In the genomic region with DNA sequence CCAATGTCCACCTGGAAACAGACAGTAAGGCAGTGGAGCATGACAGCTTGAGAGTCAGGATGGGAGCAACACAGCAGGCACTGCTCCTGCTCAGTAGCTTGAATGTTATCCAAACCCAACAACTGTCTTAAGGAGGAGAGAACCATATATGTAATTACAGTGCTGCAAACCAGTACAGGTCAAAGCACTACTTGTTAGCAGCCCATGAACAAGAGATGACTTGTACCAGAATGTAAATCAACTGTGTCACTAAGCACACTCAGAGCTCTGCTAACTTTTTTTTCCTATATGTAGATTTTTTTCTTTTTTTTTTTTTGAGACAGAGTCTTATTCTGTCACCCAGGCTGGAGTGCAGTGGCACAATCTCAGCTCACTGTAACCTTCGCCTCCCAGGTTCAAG, we compare ENCODE assay signal across 22 cellular contexts.
"Had no signal": no experiment of that assay in that cellular context is flagged by ENCODE, and none has a peak within 500 bp of the region (broad histone marks: within the 10 kb centered on the region; RNA-seq: fewer than 3 reads in every experiment).

No MANE protein-coding gene starts in this region.

- H3K27me3 ChIP-seq: gastrocnemius medialis, neutrophil, right atrium auricular region, stomach, thyroid gland, vagina had no signal

- H3K27ac ChIP-seq: coronary artery, gastrocnemius medialis, lower lobe of right lung, neutrophil, parathyroid adenoma, right atrium auricular region, stomach, thyroid gland, vagina had no signal

- H3K4me3 ChIP-seq: coronary artery, gastrocnemius medialis, lower lobe of right lung, right atrium auricular region, smooth muscle cell, stomach, thyroid gland, vagina had no signal

- DNase-seq: effector memory CD4-positive, alpha-beta T cell; gastrocnemius medialis; head of caudate nucleus; left colon; left ventricle myocardium superior; lower lobe of right lung; natural killer cell; stimulated activated CD4-positive, alpha-beta T cell treated with anti-CD3 and anti-CD28 coated beads, Interleukin-12 subunit alpha, Interleukin-12 subunit beta, amount 100 ng/mL, for 4 hours; stimulated activated CD4-positive, alpha-beta T cell treated with anti-CD3 and anti-CD28 coated beads, Interleukin-1b, Interleukin-23, amount 100 ng/mL, for 48 hours; stimulated activated CD4-positive, alpha-beta T cell treated with anti-CD3 and anti-CD28 coated beads, Interleukin-4, amount 100 ng/mL, for 1 hour; stimulated activated CD8-positive, alpha-beta memory T cell treated with anti-CD3 and anti-CD28 coated beads, Interleukin-4, amount 100 ng/mL, for 48 hours; stimulated activated naive CD4-positive, alpha-beta T cell treated with Interleukin-2 at 50 U/mL for 16 hours; stomach; trophoblast cell had no signal

- H3K9ac ChIP-seq: parathyroid adenoma had no signal

- H2AFZ ChIP-seq: parathyroid adenoma had no signal

- H3K79me2 ChIP-seq: parathyroid adenoma had no signal

- H3K4me1 ChIP-seq: gastrocnemius medialis, lower lobe of right lung, parathyroid adenoma, right atrium auricular region, stomach, thyroid gland, vagina had no signal

- H3K9me3 ChIP-seq: gastrocnemius medialis, lower lobe of right lung, neutrophil, right atrium auricular region, stomach, thyroid gland, vagina had no signal

- H3K36me3 ChIP-seq: gastrocnemius medialis, lower lobe of right lung, right atrium auricular region, thyroid gland, vagina had no signal

- ATAC-seq: gastrocnemius medialis, left colon, left ventricle myocardium superior, lower lobe of right lung, natural killer cell, sciatic nerve had no signal

- H3K4me2 ChIP-seq: smooth muscle cell had no signal
